1 cellular context compared by ENCODE assay signal in genomic region chr17:29179232-29180036, GRCh38.
TF ChIP-seq lines count a peak whose summit lies in the region.

No MANE protein-coding gene starts in this region.

TF ChIP-seq in HepG2, 621 proteins besides CTCF, POLR2A, EP300 and RAD21 (continued from another document and continues in another):
- TF ChIP-seq BCLAF1 (IDR thresholded peaks at IDR 0.05) (no peak), GTF3A (CRISPR knock-in tag; conservative IDR thresholded peaks at IDR 0.05) (no peak), ZSCAN12 (CRISPR knock-in tag; IDR thresholded peaks at IDR 0.05) (no peak), ZNF567 (CRISPR knock-in tag; IDR thresholded peaks at IDR 0.05; ENCODE audit: borderline replicate concordance) (0 out of 2 replicates have a peak, but pooled peaks have one; percentile 76), ATF7-NPFF (CRISPR knock-in tag; IDR thresholded peaks at IDR 0.05; ENCODE audit: low read depth) (no peak), FLYWCH1 (CRISPR knock-in tag; IDR thresholded peaks at IDR 0.05) (no peak), ZNF468 (CRISPR knock-in tag; IDR thresholded peaks at IDR 0.05) (no peak), ATAD3A (CRISPR knock-in tag; IDR thresholded peaks at IDR 0.05) (no peak), KIAA2018 (CRISPR knock-in tag; IDR thresholded peaks at IDR 0.05; ENCODE audit: borderline replicate concordance) (no peak), ATF5 (CRISPR knock-in tag; IDR thresholded peaks at IDR 0.05; ENCODE audit: low read depth) (no peak), ZFP37 (CRISPR knock-in tag; IDR thresholded peaks at IDR 0.05; ENCODE audit: borderline replicate concordance) (no peak), MTF2 (CRISPR knock-in tag; IDR thresholded peaks at IDR 0.05; ENCODE audit: borderline replicate concordance) (no peak), ZNF558 (CRISPR knock-in tag; IDR thresholded peaks at IDR 0.05; ENCODE audit: borderline replicate concordance) (no peak), ZNF326 (CRISPR knock-in tag; IDR thresholded peaks at IDR 0.05; ENCODE audit: borderline replicate concordance) (no peak), ZNF501 (CRISPR knock-in tag; IDR thresholded peaks at IDR 0.05) (no peak), ZNF639 (CRISPR knock-in tag; conservative IDR thresholded peaks at IDR 0.05) (no peak; the same call in 1 of the 2 replicates), ZKSCAN5 (CRISPR knock-in tag; IDR thresholded peaks at IDR 0.05) (no peak), RORA (CRISPR knock-in tag; IDR thresholded peaks at IDR 0.05) (no peak), FOXK2 (IDR thresholded peaks at IDR 0.05) (no peak), MTA3 (CRISPR knock-in tag; IDR thresholded peaks at IDR 0.05) (no peak), MAFG (CRISPR knock-in tag; IDR thresholded peaks at IDR 0.05) (no peak), ZNF614 (CRISPR knock-in tag; IDR thresholded peaks at IDR 0.05; ENCODE audit: borderline replicate concordance) (peak; percentile 44; the same call in 1 of the 2 replicates), NFKBIZ (CRISPR knock-in tag; IDR thresholded peaks at IDR 0.05) (0 out of 2 replicates have a peak, but pooled peaks have one; percentile 42), ZNF607 (CRISPR knock-in tag; IDR thresholded peaks at IDR 0.05; ENCODE audit: borderline replicate concordance) (peak; percentile 23; the same call in 1 of the 2 replicates), ZNF713 (CRISPR knock-in tag; IDR thresholded peaks at IDR 0.05) (no peak), ZNF317 (CRISPR knock-in tag; IDR thresholded peaks at IDR 0.05) (no peak), ZNF136 (CRISPR knock-in tag; IDR thresholded peaks at IDR 0.05; ENCODE audit: low read depth) (no peak), ZNF235 (CRISPR knock-in tag; IDR thresholded peaks at IDR 0.05; ENCODE audit: borderline replicate concordance) (no peak; the same call in 1 of the 2 replicates), KDM1A (CRISPR knock-in tag; IDR thresholded peaks at IDR 0.05) (no peak), NBN (conservative IDR thresholded peaks at IDR 0.05) (no peak), ZNF678 (CRISPR knock-in tag; IDR thresholded peaks at IDR 0.05) (no peak), ZNF788 (CRISPR knock-in tag; IDR thresholded peaks at IDR 0.05; ENCODE audit: borderline replicate concordance) (0 out of 2 replicates have a peak, but pooled peaks have one; percentile 26), ZNF574 (CRISPR knock-in tag; IDR thresholded peaks at IDR 0.05) (no peak), PCBP1 (IDR thresholded peaks at IDR 0.05; ENCODE audit: borderline replicate concordance, low read depth, low read length) (peak; percentile 41; the same call in 1 of the 2 replicates)
- TF ChIP-seq, protein P1, sequence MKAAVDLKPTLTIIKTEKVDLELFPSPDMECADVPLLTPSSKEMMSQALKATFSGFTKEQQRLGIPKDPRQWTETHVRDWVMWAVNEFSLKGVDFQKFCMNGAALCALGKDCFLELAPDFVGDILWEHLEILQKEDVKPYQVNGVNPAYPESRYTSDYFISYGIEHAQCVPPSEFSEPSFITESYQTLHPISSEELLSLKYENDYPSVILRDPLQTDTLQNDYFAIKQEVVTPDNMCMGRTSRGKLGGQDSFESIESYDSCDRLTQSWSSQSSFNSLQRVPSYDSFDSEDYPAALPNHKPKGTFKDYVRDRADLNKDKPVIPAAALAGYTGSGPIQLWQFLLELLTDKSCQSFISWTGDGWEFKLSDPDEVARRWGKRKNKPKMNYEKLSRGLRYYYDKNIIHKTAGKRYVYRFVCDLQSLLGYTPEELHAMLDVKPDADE (CRISPR knock-in tag; IDR thresholded peaks at IDR 0.05), result no peak
- TF ChIP-seq, protein P2, sequence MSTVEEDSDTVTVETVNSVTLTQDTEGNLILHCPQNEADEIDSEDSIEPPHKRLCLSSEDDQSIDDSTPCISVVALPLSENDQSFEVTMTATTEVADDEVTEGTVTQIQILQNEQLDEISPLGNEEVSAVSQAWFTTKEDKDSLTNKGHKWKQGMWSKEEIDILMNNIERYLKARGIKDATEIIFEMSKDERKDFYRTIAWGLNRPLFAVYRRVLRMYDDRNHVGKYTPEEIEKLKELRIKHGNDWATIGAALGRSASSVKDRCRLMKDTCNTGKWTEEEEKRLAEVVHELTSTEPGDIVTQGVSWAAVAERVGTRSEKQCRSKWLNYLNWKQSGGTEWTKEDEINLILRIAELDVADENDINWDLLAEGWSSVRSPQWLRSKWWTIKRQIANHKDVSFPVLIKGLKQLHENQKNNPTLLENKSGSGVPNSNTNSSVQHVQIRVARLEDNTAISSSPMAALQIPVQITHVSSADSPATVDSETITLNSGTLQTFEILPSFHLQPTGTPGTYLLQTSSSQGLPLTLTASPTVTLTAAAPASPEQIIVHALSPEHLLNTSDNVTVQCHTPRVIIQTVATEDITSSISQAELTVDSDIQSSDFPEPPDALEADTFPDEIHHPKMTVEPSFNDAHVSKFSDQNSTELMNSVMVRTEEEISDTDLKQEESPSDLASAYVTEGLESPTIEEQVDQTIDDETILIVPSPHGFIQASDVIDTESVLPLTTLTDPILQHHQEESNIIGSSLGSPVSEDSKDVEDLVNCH (CRISPR knock-in tag; IDR thresholded peaks at IDR 0.05), result no peak
- TF ChIP-seq, protein P3, sequence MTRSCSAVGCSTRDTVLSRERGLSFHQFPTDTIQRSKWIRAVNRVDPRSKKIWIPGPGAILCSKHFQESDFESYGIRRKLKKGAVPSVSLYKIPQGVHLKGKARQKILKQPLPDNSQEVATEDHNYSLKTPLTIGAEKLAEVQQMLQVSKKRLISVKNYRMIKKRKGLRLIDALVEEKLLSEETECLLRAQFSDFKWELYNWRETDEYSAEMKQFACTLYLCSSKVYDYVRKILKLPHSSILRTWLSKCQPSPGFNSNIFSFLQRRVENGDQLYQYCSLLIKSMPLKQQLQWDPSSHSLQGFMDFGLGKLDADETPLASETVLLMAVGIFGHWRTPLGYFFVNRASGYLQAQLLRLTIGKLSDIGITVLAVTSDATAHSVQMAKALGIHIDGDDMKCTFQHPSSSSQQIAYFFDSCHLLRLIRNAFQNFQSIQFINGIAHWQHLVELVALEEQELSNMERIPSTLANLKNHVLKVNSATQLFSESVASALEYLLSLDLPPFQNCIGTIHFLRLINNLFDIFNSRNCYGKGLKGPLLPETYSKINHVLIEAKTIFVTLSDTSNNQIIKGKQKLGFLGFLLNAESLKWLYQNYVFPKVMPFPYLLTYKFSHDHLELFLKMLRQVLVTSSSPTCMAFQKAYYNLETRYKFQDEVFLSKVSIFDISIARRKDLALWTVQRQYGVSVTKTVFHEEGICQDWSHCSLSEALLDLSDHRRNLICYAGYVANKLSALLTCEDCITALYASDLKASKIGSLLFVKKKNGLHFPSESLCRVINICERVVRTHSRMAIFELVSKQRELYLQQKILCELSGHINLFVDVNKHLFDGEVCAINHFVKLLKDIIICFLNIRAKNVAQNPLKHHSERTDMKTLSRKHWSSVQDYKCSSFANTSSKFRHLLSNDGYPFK (CRISPR knock-in tag; IDR thresholded peaks at IDR 0.05; ENCODE audit: borderline replicate concordance), result peak; percentile 68; the same call in 1 of the 2 replicates
- TF ChIP-seq, protein P4, sequence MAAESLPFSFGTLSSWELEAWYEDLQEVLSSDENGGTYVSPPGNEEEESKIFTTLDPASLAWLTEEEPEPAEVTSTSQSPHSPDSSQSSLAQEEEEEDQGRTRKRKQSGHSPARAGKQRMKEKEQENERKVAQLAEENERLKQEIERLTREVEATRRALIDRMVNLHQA (CRISPR knock-in tag; IDR thresholded peaks at IDR 0.05), result no peak
